ENCODE assay signal across 9 cellular contexts in the genomic region with DNA sequence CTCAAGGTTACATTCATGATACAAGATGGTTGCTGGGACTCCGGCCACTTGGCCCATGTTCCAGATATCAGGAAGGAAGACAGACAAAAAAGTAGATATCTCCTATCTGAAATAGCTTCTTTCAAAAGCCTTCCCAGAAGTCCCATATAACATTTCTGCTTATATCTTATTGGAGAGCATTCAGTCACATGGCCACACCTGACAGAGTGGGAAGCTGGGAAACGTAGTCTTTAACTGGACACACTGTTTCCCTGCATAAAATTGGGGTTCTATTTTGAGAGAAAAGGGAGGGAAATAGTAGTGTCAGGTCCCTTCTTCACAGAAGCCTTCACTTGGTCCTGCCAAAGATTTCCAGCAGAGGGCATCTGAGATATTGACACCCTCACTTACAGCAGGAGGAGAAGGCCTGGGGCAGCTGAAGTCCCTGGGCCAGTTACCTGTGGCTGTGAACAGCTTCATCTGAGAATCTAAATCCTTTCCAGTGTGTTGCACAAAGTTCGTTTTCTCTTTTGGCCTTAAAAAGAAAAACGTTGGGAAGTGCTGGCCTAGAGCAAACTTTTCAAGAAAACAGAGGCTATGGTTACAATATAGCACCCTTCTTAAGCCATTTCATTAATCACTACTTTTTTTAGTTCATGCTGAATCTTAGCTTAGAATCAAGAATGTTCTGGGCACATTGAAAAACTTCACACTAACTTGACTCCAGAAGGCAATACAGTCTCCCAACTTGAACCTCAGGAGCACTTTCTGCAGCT. TPM values are rescaled to one million over a fixed set of nuclear protein-coding genes. Genes with fewer than 3 reads are reported as not detected.
DNase-seq lines count a peak whose midpoint lies in the region; ATAC-seq and TF ChIP-seq lines count a peak whose summit lies in the region.
"Had no signal": no experiment of that assay in that cellular context is flagged by ENCODE, and none has a peak within 500 bp of the region (broad histone marks: within the 10 kb centered on the region; RNA-seq: fewer than 3 reads in every experiment).

No MANE protein-coding gene starts in this region.

- ATAC-seq in heart left ventricle (no peak), Right ventricle myocardium superior (ENCODE audit: poor library complexity) (no peak), HG02981 (IDR thresholded peaks at IDR 0.05; ENCODE audit: unreplicated experiment) (no peak)

- peaks cover 10% of the 10 kb centered on the region for H3K4me1 Mint-ChIP-seq in activated CD4-positive, alpha-beta memory T cell treated with anti-CD3 and anti-CD28 coated beads for 36 hours (ENCODE audit: low read depth)
- peaks cover 5% of the 10 kb centered on the region for H3K4me1 Mint-ChIP-seq in endodermal cell
- peaks cover 16% of the 10 kb centered on the region for H3K4me1 Mint-ChIP-seq in progenitor cell of endocrine pancreas (ENCODE audit: low read depth)

- H3K27me3 Mint-ChIP-seq in activated CD4-positive, alpha-beta memory T cell treated with anti-CD3 and anti-CD28 coated beads for 36 hours: no peaks in the 10 kb centered on the region
- H3K27me3 Mint-ChIP-seq in endodermal cell (ENCODE audit: insufficient read depth): no peaks in the 10 kb centered on the region
- H3K27me3 Mint-ChIP-seq in progenitor cell of endocrine pancreas: peaks cover 6% of the 10 kb centered on the region

- H3K27ac ChIP-seq in heart left ventricle: no peak overlapping the region
- H3K27ac ChIP-seq in endodermal cell (ENCODE audit: low read depth, low read length): no peak overlapping the region
- H3K27ac ChIP-seq: neutrophil had no signal

- CTCF ChIA-PET in activated CD4-positive, alpha-beta memory T cell treated with anti-CD3 and anti-CD28 coated beads for 36 hours (lab: Charles Lee): interaction anchor here (0.6 to 5.0 kb wide), 57 partner anchors 9 to 722 kb away, joined by 3 to 216 read pairs (median 4); partner anchors contain the start of genes DNAJC21 and SPEF2

- H3K27ac Mint-ChIP-seq in activated CD4-positive, alpha-beta memory T cell treated with anti-CD3 and anti-CD28 coated beads for 36 hours: no peak overlapping the region
- H3K27ac Mint-ChIP-seq in endodermal cell: no peak overlapping the region
- H3K27ac Mint-ChIP-seq in progenitor cell of endocrine pancreas: no peak overlapping the region

- TF ChIP-seq POLR2A in heart left ventricle (IDR thresholded peaks at IDR 0.05): no peak

- H3K36me3 Mint-ChIP-seq in activated CD4-positive, alpha-beta memory T cell treated with anti-CD3 and anti-CD28 coated beads for 36 hours: peaks cover 4% of the 10 kb centered on the region
- H3K36me3 Mint-ChIP-seq in endodermal cell (ENCODE audit: low read depth): no peaks in the 10 kb centered on the region
- H3K36me3 Mint-ChIP-seq in progenitor cell of endocrine pancreas (ENCODE audit: insufficient read depth): peaks cover 6% of the 10 kb centered on the region

- H3K36me3 ChIP-seq in heart left ventricle: peaks cover 0 to 5% (median 0%) of the 10 kb centered on the region in 9 donors
- no peaks in the 10 kb centered on the region for H3K36me3 ChIP-seq in MG63
- no peaks in the 10 kb centered on the region for H3K36me3 ChIP-seq in endodermal cell (ENCODE audit: control insufficient read depth, insufficient read depth, low read length)
- H3K36me3 ChIP-seq: neutrophil had no signal

- H3K4me3 Mint-ChIP-seq in activated CD4-positive, alpha-beta memory T cell treated with anti-CD3 and anti-CD28 coated beads for 36 hours: no peak overlapping the region
- H3K4me3 Mint-ChIP-seq in endodermal cell (no peak overlapping the region), progenitor cell of endocrine pancreas (ENCODE audit: low read depth) (no peak overlapping the region)

- intact Hi-C loops in heart left ventricle (cut with DNase I) (loop anchor here in 7 of 10 donors (5.0 to 10.0 kb wide), 2 partner anchors 274 to 276 kb away; no protein-coding TSS in a partner anchor), Right ventricle myocardium superior (cut with DNase I) (no loop called here)
- intact Hi-C loops in activated CD4-positive, alpha-beta memory T cell treated with anti-CD3 and anti-CD28 coated beads for 36 hours (cut with micrococcal nuclease): loop anchor here (1.0 to 2.0 kb wide), 5 partner anchors 20 to 275 kb away; partner anchors contain the start of gene SPEF2

- POLR2A ChIA-PET in activated CD4-positive, alpha-beta memory T cell treated with anti-CD3 and anti-CD28 coated beads for 36 hours (lab: Charles Lee): interaction anchor here (1.0 to 1.8 kb wide), 3 partner anchors 203 to 276 kb away, joined by 3 to 8 read pairs (median 5); no protein-coding TSS in a partner anchor

- no peaks in the 10 kb centered on the region for H3K9me3 Mint-ChIP-seq in activated CD4-positive, alpha-beta memory T cell treated with anti-CD3 and anti-CD28 coated beads for 36 hours
- H3K9me3 Mint-ChIP-seq in endodermal cell: no peaks in the 10 kb centered on the region
- H3K9me3 Mint-ChIP-seq in progenitor cell of endocrine pancreas (ENCODE audit: low read depth): peaks cover 2% of the 10 kb centered on the region

- TF ChIP-seq CTCF in heart left ventricle (IDR thresholded peaks at IDR 0.05): peak in 10 of 12 donors; percentile 15 to 42 (median 26)
- TF ChIP-seq CTCF in endodermal cell (conservative IDR thresholded peaks at IDR 0.05): peak; percentile 79
- peak; percentile 58 for TF ChIP-seq CTCF in progenitor cell of endocrine pancreas (IDR thresholded peaks at IDR 0.05; ENCODE audit: unreplicated experiment)

- 45 to 71% (median 52%) methylated on average over 4 of the region's 4 CpGs for WGBS in heart left ventricle, 4 donors
- WGBS in endodermal cell (ENCODE audit: insufficient coverage in 1 of 2, insufficient read length in 1 of 2), 2 experiments: 24 to 38% methylated on average over 4 of the region's 4 CpGs

- H3K4me1 ChIP-seq in heart left ventricle (no peaks in the 10 kb centered on the region), endodermal cell (ENCODE audit: control insufficient read depth, insufficient read depth, low read length) (no peaks in the 10 kb centered on the region)

- H3K27me3 ChIP-seq in heart left ventricle (no peaks in the 10 kb centered on the region), MG63 (no peaks in the 10 kb centered on the region), endodermal cell (ENCODE audit: control insufficient read depth, insufficient read depth, low read length, poor library complexity, severe bottlenecking) (no peaks in the 10 kb centered on the region)
- H3K27me3 ChIP-seq: neutrophil had no signal

- H3K9ac ChIP-seq in endodermal cell (ENCODE audit: extremely low read depth, low read length, poor library complexity, severe bottlenecking): no peak overlapping the region

- DNase-seq in heart left ventricle (peak in 1 of 5 donors; percentile 8), Right ventricle myocardium superior (no peak), MG63 (peak; percentile 33), endodermal cell (peak; percentile 82), progenitor cell of endocrine pancreas (ENCODE audit: low spot score, unreplicated experiment) (no peak), GM19238 (ENCODE audit: insufficient read length, low spot score) (no peak)
- peak; percentile 74 for DNase-seq in activated CD4-positive, alpha-beta memory T cell treated with anti-CD3 and anti-CD28 coated beads for 36 hours

- H3K9me3 ChIP-seq in heart left ventricle: no peaks in the 10 kb centered on the region
- H3K9me3 ChIP-seq in MG63: no peaks in the 10 kb centered on the region
- no peaks in the 10 kb centered on the region for H3K9me3 ChIP-seq in endodermal cell (ENCODE audit: control insufficient read depth, low read length)
- H3K9me3 ChIP-seq: neutrophil had no signal

- H3K4me3 ChIP-seq in heart left ventricle: no peak overlapping the region
- no peak overlapping the region for H3K4me3 ChIP-seq in MG63
- H3K4me3 ChIP-seq in endodermal cell (ENCODE audit: low read length): no peak overlapping the region

RNA-seq across cellular contexts. Expression of gene SPEF2, which starts 33.5 kb away (rescaled TPM):
- total RNA-seq in heart left ventricle (1 to 10 TPM in 6 of 9 donors, under 1 TPM in 3; 0.69 to 4.1 (median 1.5) TPM), Right ventricle myocardium superior (1.1 TPM), endodermal cell (1 to 10 TPM; 3.3 to 4.0 TPM), progenitor cell of endocrine pancreas (15.6 and 16.0 TPM in 2 replicates)
- under 1 TPM; 0.46 to 0.60 TPM for polyA plus RNA-seq in heart left ventricle
- total RNA-seq in MG63 (2014; rRNA removed; shearing (Covaris generic); ENCODE audit: low replicate concordance): 4.2 and 9.1 TPM in 2 replicates
- 10 to 100 TPM; 10.6 to 13.0 TPM for total RNA-seq in activated CD4-positive, alpha-beta memory T cell treated with anti-CD3 and anti-CD28 coated beads for 36 hours
- 4.1 TPM for polyA plus RNA-seq in endodermal cell (2013, experiment 1 of 2)
- 5.3 TPM for polyA plus RNA-seq in endodermal cell (2013, experiment 2 of 2)

Comparison
In these comparisons a context has a peak if more than half of its experiments do, and no peak if none do; other contexts are left out.
1. DNase-seq: peak in MG63 (single experiment), activated CD4-positive, alpha-beta memory T cell treated with anti-CD3 and anti-CD28 coated beads for 36 hours (single experiment) and endodermal cell (single experiment); none in Right ventricle myocardium superior (single experiment), progenitor cell of endocrine pancreas (single experiment) and GM19238 (single experiment).
2. CTCF ChIP-seq: peak in every context shown above with its lines; median percentile 79 in endodermal cell; 58 in progenitor cell of endocrine pancreas; 26 in heart left ventricle.